9 cellular contexts compared by ENCODE assay signal in the genomic region with DNA sequence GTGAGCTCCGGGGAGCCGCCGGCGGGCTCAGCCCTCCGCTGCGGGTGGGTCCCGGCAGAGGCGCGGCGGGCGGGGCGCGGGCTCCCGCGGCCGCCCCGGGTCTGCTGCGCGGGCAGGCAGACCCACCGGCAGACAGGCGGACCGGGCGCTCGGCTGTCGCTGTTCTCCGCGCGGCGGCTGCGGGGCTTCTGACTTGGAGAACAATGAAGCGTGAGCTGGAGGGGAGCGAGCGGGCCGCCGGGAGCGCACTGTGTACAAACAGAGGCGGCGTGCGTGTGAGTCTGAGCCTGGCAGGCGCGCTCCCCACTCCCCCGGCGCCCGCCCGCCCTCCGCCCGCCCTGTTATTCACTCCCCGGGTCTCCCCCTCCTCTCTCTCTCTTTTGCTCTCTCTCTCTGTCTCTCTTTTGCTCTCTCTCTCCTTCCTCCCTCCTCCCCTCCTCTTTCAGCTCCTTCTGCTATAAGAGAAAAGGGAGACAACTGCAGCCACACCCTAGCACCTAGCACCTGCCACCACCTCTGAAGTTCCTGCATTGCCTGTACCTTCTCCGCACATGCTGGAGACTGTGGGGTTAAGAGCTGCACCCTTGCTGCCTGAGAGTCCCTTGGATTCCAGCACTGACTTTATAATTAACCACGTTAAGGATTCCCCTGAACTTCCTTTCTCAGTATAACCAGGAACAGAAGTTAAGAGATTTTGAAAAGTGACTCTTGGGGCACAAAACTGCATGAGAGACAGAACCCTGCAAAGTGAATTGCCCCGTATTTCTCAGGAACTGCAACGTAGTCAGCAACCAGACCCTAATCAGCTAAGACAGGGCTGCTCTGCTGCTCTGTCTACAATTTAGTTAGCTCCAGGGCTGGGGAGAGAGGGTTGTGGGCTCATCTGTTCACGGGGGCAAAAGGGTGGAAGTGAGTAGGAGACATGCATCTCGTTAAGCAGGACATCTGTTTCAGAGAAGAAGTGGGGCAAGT. TPM values are rescaled to one million over a fixed set of nuclear protein-coding genes. Genes with fewer than 3 reads are reported as not detected.
DNase-seq lines count a peak whose midpoint lies in the region; ATAC-seq and TF ChIP-seq lines count a peak whose summit lies in the region.
"Had no signal": no experiment of that assay in that cellular context is flagged by ENCODE, and none has a peak within 500 bp of the region (broad histone marks: within the 10 kb centered on the region; RNA-seq: fewer than 3 reads in every experiment).

A gene with protein sequence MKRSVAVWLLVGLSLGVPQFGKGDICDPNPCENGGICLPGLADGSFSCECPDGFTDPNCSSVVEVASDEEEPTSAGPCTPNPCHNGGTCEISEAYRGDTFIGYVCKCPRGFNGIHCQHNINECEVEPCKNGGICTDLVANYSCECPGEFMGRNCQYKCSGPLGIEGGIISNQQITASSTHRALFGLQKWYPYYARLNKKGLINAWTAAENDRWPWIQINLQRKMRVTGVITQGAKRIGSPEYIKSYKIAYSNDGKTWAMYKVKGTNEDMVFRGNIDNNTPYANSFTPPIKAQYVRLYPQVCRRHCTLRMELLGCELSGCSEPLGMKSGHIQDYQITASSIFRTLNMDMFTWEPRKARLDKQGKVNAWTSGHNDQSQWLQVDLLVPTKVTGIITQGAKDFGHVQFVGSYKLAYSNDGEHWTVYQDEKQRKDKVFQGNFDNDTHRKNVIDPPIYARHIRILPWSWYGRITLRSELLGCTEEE (minus strand): TSS at position 277 of the 972 bp plus-strand sequence. CDS start 506 bp downstream, outside the sequence.

- TF ChIP-seq EP300 in upper lobe of left lung (IDR thresholded peaks at IDR 0.05): no peak

- H3K18ac ChIP-seq in mesenchymal stem cell (ENCODE audit: low read depth in 1 of 2, low read length in 2 of 2): peak within 1 kb of the TSS; percentile 94 to 95

- peak within 1 kb of the TSS; percentile 95 for H4K91ac ChIP-seq in mesenchymal stem cell (ENCODE audit: low read length)

- ATAC-seq in upper lobe of left lung (ENCODE audit: low FRiP score in 2 of 2): peak in 1 of 2 donors; percentile 61
- no peak for ATAC-seq in GM21390 (IDR thresholded peaks at IDR 0.05; ENCODE audit: unreplicated experiment)
- ATAC-seq in GM19395 (IDR thresholded peaks at IDR 0.05; ENCODE audit: unreplicated experiment): no peak

- peak within 1 kb of the TSS in 1 of 2 experiments; percentile 93 for H2BK12ac ChIP-seq in mesenchymal stem cell (ENCODE audit: low read length in 2 of 2)

- H3K9ac ChIP-seq in mesenchymal stem cell (ENCODE audit: low read length): peak within 1 kb of the TSS; percentile 88

- peak within 1 kb of the TSS in 1 of 2 experiments; percentile 86 for H3K23ac ChIP-seq in mesenchymal stem cell (ENCODE audit: low read length in 2 of 2)

- no peaks in the 10 kb centered on the region for H3K36me3 ChIP-seq in mesenchymal stem cell (ENCODE audit: control insufficient read depth in 1 of 2, insufficient read depth in 2 of 2, low read depth in 1 of 2, low read length in 2 of 2)
- no peaks in the 10 kb centered on the region for H3K36me3 ChIP-seq in upper lobe of left lung

- H2AK5ac ChIP-seq in mesenchymal stem cell (ENCODE audit: low read length, severe bottlenecking): peak within 1 kb of the TSS; percentile 31

- 2% methylated on average over 21 of the region's 54 CpGs for WGBS in mesenchymal stem cell
- 0 to 2% methylated on average over 16 to 40 of the region's 54 CpGs for WGBS in upper lobe of left lung, 2 donors

- peak within 1 kb of the TSS; percentile 78 for H2AFZ ChIP-seq in mesenchymal stem cell (ENCODE audit: low read depth, low read length)

- in situ Hi-C loops in G401 (cut with HindIII; ENCODE audit: low sequenced_read_pairs): no loop called here

- peak within 1 kb of the TSS; percentile 92 for H3K27ac ChIP-seq in mesenchymal stem cell (ENCODE audit: low read length, poor library complexity, severe bottlenecking)
- H3K27ac ChIP-seq in upper lobe of left lung: peak within 1 kb of the TSS; percentile 70 to 90 (median 82)

- H2BK15ac ChIP-seq in mesenchymal stem cell (ENCODE audit: low read depth, poor library complexity, severe bottlenecking): peak within 1 kb of the TSS; percentile 69

- peak in 1 of 4 donors; percentile 22 for TF ChIP-seq POLR2A in upper lobe of left lung (IDR thresholded peaks at IDR 0.05)

- peak within 1 kb of the TSS; percentile 94 for H4K8ac ChIP-seq in mesenchymal stem cell (ENCODE audit: low read length)

- no peaks in the 10 kb centered on the region for H3K9me3 ChIP-seq in mesenchymal stem cell (ENCODE audit: control insufficient read depth, low read length)
- H3K9me3 ChIP-seq in upper lobe of left lung: no peaks in the 10 kb centered on the region

- peak within 1 kb of the TSS; percentile 54 for H2BK120ac ChIP-seq in mesenchymal stem cell (ENCODE audit: low read depth, low read length)

- H3K4me3 ChIP-seq in epithelial cell of esophagus (ENCODE audit: low read length) (peak within 1 kb of the TSS; percentile 59), mesenchymal stem cell (ENCODE audit: insufficient read depth in 1 of 2, low read depth in 1 of 2, low read length in 2 of 2) (peak within 1 kb of the TSS; percentile 88 to 98), upper lobe of left lung (peak within 1 kb of the TSS; percentile 20 to 76 (median 72))

- peak within 1 kb of the TSS; percentile 80 to 96 for H3K14ac ChIP-seq in mesenchymal stem cell (ENCODE audit: low read length in 2 of 2)

- H3K4ac ChIP-seq in mesenchymal stem cell (ENCODE audit: low read depth in 1 of 2, low read length in 2 of 2): peak within 1 kb of the TSS; percentile 51 to 62

- DNase-seq in G401 (ENCODE audit: low spot score) (peak; percentile 60), OCI-M1 (lab: John Stamatoyannopoulos, UW) (peak; percentile 74), epithelial cell of esophagus (ENCODE audit: low read depth) (peak; percentile 49), mesenchymal stem cell (peak; percentile 76), upper lobe of left lung (peak; percentile 29 to 86)
- no peak for DNase-seq in activated naive CD4-positive, alpha-beta T cell treated with anti-CD3 and anti-CD28 coated beads, Interleukin-2, amount 50 U/mL, for 16 hours
- DNase-seq: naive B cell had no signal

- peaks cover 0 to 8% of the 10 kb centered on the region in 2 experiments for H3K27me3 ChIP-seq in mesenchymal stem cell (ENCODE audit: control insufficient read depth in 1 of 2, insufficient read depth in 1 of 2, low read length in 2 of 2)
- H3K27me3 ChIP-seq in upper lobe of left lung: peaks cover 0 to 16% (median 7%) of the 10 kb centered on the region in 4 donors

- H3K4me1 ChIP-seq in mesenchymal stem cell (ENCODE audit: control insufficient read depth, insufficient read depth, low read depth, low read length): no peaks in the 10 kb centered on the region
- H3K4me1 ChIP-seq in upper lobe of left lung: peaks cover 0 to 43% (median 9%) of the 10 kb centered on the region in 4 donors

- H3K79me1 ChIP-seq in mesenchymal stem cell (replicated peaks; ENCODE audit: low read length, poor library complexity, severe bottlenecking): peaks cover 4% of the 10 kb centered on the region

- H2BK5ac ChIP-seq in mesenchymal stem cell (ENCODE audit: low read depth, low read length, poor library complexity, severe bottlenecking): peak within 1 kb of the TSS; percentile 96

- H3K4me2 ChIP-seq in mesenchymal stem cell (ENCODE audit: low read length, poor library complexity, severe bottlenecking): peak within 1 kb of the TSS; percentile 84

- TF ChIP-seq CTCF in epithelial cell of esophagus (IDR thresholded peaks at IDR 0.05; ENCODE audit: insufficient read depth, low read depth, low read length, missing control alignments): no peak
- TF ChIP-seq CTCF in upper lobe of left lung (IDR thresholded peaks at IDR 0.05): no peak

RNA-seq across cellular contexts. Expression of the gene that starts here (rescaled TPM):
- total RNA-seq in G401 (2014; rRNA removed; shearing (Covaris generic)): not detected in 2 replicates
- 166 TPM for polyA plus RNA-seq in mesenchymal stem cell (2013, experiment 1 of 2)
- 180 TPM for polyA plus RNA-seq in mesenchymal stem cell (2013, experiment 2 of 2)
- total RNA-seq in upper lobe of left lung: 10 to 100 TPM; 14.7 to 40.1 (median 17.7) TPM

Comparison
In these comparisons a context has a peak if more than half of its experiments do, and no peak if none do; other contexts are left out.
1. RNA of the gene that starts here (total RNA-seq): 14.7 to 40.1 TPM in upper lobe of left lung; not detected in G401; every median in the first group is over 10 times any median in the second.
2. Peak in DNase-seq in G401; RNA of the gene not detected or under 1 TPM.
3. Peak in every context shown above with its lines, with median percentiles within 50 percentile points of each other: H3K4me3 ChIP-seq.